In genomic region chr7:155953501-155953778, GRCh38 we compare ENCODE assay signal across 2 cellular contexts.
TF ChIP-seq lines count a peak whose summit lies in the region.

No MANE protein-coding gene starts in this region.

TF ChIP-seq in A549, 52 proteins besides CTCF, POLR2A, EP300 and RAD21 (continued from another document):
- no peak for TF ChIP-seq E2F6 (IDR thresholded peaks at IDR 0.05; ENCODE audit: borderline replicate concordance, low read depth)
- TF ChIP-seq CHD4 (IDR thresholded peaks at IDR 0.05; ENCODE audit: borderline replicate concordance) = no peak
- no peak for TF ChIP-seq MAZ (IDR thresholded peaks at IDR 0.05; ENCODE audit: borderline replicate concordance, low read depth, low read length)
- TF ChIP-seq RARB (CRISPR knock-in tag; IDR thresholded peaks at IDR 0.05) = no peak
- TF ChIP-seq NFE2L2 (conservative IDR thresholded peaks at IDR 0.05; ENCODE audit: low read length) = no peak
- TF ChIP-seq EHF (CRISPR knock-in tag; IDR thresholded peaks at IDR 0.05) = no peak
- TF ChIP-seq JUNB (IDR thresholded peaks at IDR 0.05) = no peak
- no peak for TF ChIP-seq CBX8 (IDR thresholded peaks at IDR 0.05)
- TF ChIP-seq KDM1A (IDR thresholded peaks at IDR 0.05; ENCODE audit: low read depth) = no peak
- TF ChIP-seq RNF2 (IDR thresholded peaks at IDR 0.05; ENCODE audit: borderline replicate concordance, low read depth) = no peak
- TF ChIP-seq USF2 (IDR thresholded peaks at IDR 0.05) = no peak
- TF ChIP-seq HEYL (CRISPR knock-in tag; IDR thresholded peaks at IDR 0.05) = no peak
- TF ChIP-seq FOSL2 (IDR thresholded peaks at IDR 0.05) = no peak
- TF ChIP-seq FOSL2 (CRISPR knock-in tag; IDR thresholded peaks at IDR 0.05) = no peak

TF ChIP-seq in HCT116, 20 proteins besides CTCF, POLR2A, EP300 and RAD21 (continued from another document):
- no peak for TF ChIP-seq REST (IDR thresholded peaks at IDR 0.05; ENCODE audit: low read depth)
- TF ChIP-seq ZFX (IDR thresholded peaks at IDR 0.05) = no peak
- no peak for TF ChIP-seq POLR2AphosphoS5 (IDR thresholded peaks at IDR 0.05; ENCODE audit: low read depth, low read length)
- TF ChIP-seq TCF7L2 (IDR thresholded peaks at IDR 0.05; ENCODE audit: borderline replicate concordance, extremely low read depth, insufficient read depth, insufficient read length) = no peak
- no peak for TF ChIP-seq EGR1 (IDR thresholded peaks at IDR 0.05; ENCODE audit: low read depth)
- TF ChIP-seq ZNF274 (IDR thresholded peaks at IDR 0.05; ENCODE audit: low read depth, low read length) = no peak
- no peak for TF ChIP-seq ELF1 (IDR thresholded peaks at IDR 0.05; ENCODE audit: borderline replicate concordance, low read depth)
- TF ChIP-seq SRF (IDR thresholded peaks at IDR 0.05; ENCODE audit: low read depth) = no peak
- no peak for TF ChIP-seq YY1 (IDR thresholded peaks at IDR 0.05; ENCODE audit: extremely low read depth, insufficient replicate concordance, low read depth, low read length)
- TF ChIP-seq FOSL1 (IDR thresholded peaks at IDR 0.05; ENCODE audit: low read depth) = no peak
- no peak for TF ChIP-seq JUND (IDR thresholded peaks at IDR 0.05)
- TF ChIP-seq CEBPB (IDR thresholded peaks at IDR 0.05; ENCODE audit: low read depth) = no peak
- no peak for TF ChIP-seq CBX3 (IDR thresholded peaks at IDR 0.05; ENCODE audit: low read depth)
- TF ChIP-seq EZH2phosphoT487 (IDR thresholded peaks at IDR 0.05; ENCODE audit: borderline replicate concordance) = no peak
- TF ChIP-seq EZH2 (IDR thresholded peaks at IDR 0.05) = no peak
- no peak for TF ChIP-seq ZBTB33 (IDR thresholded peaks at IDR 0.05; ENCODE audit: extremely low read depth, insufficient replicate concordance, low read length)
